In genomic region chr6:29589423-29590048, GRCh38 we compare ENCODE assay signal across 8 cellular contexts. TPM values are rescaled to one million over a fixed set of nuclear protein-coding genes. Genes with fewer than 3 reads are reported as not detected.
A peak's percentile ranks its signal among the peaks of the same experiment; 100 is the strongest.
DNase-seq lines count a peak whose midpoint lies in the region; ATAC-seq, FAIRE-seq and TF ChIP-seq lines count a peak whose summit lies in the region.

No MANE protein-coding gene starts in this region.

- peak; percentile 98 for TF ChIP-seq CTCF in activated CD8-positive, alpha-beta T cell treated with anti-CD3 and anti-CD28 coated beads for 36 hours (IDR thresholded peaks at IDR 0.05)

- H3K9me3 Mint-ChIP-seq in activated CD8-positive, alpha-beta T cell treated with anti-CD3 and anti-CD28 coated beads for 36 hours = no peaks in the 10 kb centered on the region
- no peaks in the 10 kb centered on the region for H3K9me3 Mint-ChIP-seq in naive B cell

- H3K27ac Mint-ChIP-seq in activated CD8-positive, alpha-beta T cell treated with anti-CD3 and anti-CD28 coated beads for 36 hours = no peak overlapping the region
- H3K27ac Mint-ChIP-seq in naive B cell = peak overlapping the region in 1 of 6 donors; percentile 5

- no peaks in the 10 kb centered on the region for H3K4me1 Mint-ChIP-seq in activated CD8-positive, alpha-beta T cell treated with anti-CD3 and anti-CD28 coated beads for 36 hours (ENCODE audit: low read depth)
- peaks cover 0 to 6% (median 0%) of the 10 kb centered on the region in 3 donors for H3K4me1 Mint-ChIP-seq in naive B cell

- peak; percentile 52 for ATAC-seq in GM19035 (IDR thresholded peaks at IDR 0.05; ENCODE audit: unreplicated experiment)
- ATAC-seq in activated CD8-positive, alpha-beta T cell treated with anti-CD3 and anti-CD28 coated beads for 36 hours = peak; percentile 67
- peak; percentile 55 to 67 for ATAC-seq in naive B cell (ENCODE audit: low read depth in 2 of 2)

- H3K27me3 Mint-ChIP-seq in activated CD8-positive, alpha-beta T cell treated with anti-CD3 and anti-CD28 coated beads for 36 hours = peaks cover 14% of the 10 kb centered on the region
- peaks cover 8 to 40% (median 37%) of the 10 kb centered on the region in 3 donors for H3K27me3 Mint-ChIP-seq in naive B cell

- H3K4me3 Mint-ChIP-seq in activated CD8-positive, alpha-beta T cell treated with anti-CD3 and anti-CD28 coated beads for 36 hours = no peak overlapping the region
- H3K4me3 Mint-ChIP-seq in naive B cell = no peak overlapping the region

- peak; percentile 57 for FAIRE-seq in endometrium (lab: Jason Lieb, UNC)

- CTCF ChIA-PET in activated CD8-positive, alpha-beta T cell treated with anti-CD3 and anti-CD28 coated beads for 36 hours (lab: Charles Lee) = interaction anchor here (0.7 to 1.5 kb wide), 19 partner anchors 8 to 574 kb away, joined by 3 to 7 read pairs (median 3); no protein-coding TSS in a partner anchor

- DNase-seq in Ammon's horn (ENCODE audit: low spot score) (peak; percentile 75), NCI-H748 (lab: John Stamatoyannopoulos, UW; ENCODE audit: unreplicated experiment) (peak; percentile 63), naive B cell (peak; percentile 47), superior temporal gyrus (ENCODE audit: extremely low spot score) (peak; percentile 83), NCI-H774 (lab: John Stamatoyannopoulos, UW) (no peak)
- peak; percentile 71 for DNase-seq in activated CD8-positive, alpha-beta T cell treated with anti-CD3 and anti-CD28 coated beads for 36 hours

- POLR2A ChIA-PET in activated CD8-positive, alpha-beta T cell treated with anti-CD3 and anti-CD28 coated beads for 36 hours (lab: Charles Lee) = interaction anchor here (0.6 kb wide), 1 partner anchor 503 kb away, joined by 4 read pairs; the partner anchor contains the start of gene OR2B3

- H3K36me3 Mint-ChIP-seq in activated CD8-positive, alpha-beta T cell treated with anti-CD3 and anti-CD28 coated beads for 36 hours (ENCODE audit: low read depth) = no peaks in the 10 kb centered on the region
- no peaks in the 10 kb centered on the region for H3K36me3 Mint-ChIP-seq in naive B cell

- intact Hi-C loops in activated CD8-positive, alpha-beta T cell treated with anti-CD3 and anti-CD28 coated beads for 36 hours (cut with micrococcal nuclease) = no loop called here

RNA-seq across cellular contexts. Expression of gene OR2H2, which starts 4.6 kb away (rescaled TPM):
- not detected for total RNA-seq in activated CD8-positive, alpha-beta T cell treated with anti-CD3 and anti-CD28 coated beads for 36 hours
- under 1 TPM in 2 of 6 donors, not detected in 4; 0.15 to 0.17 TPM for polyA plus RNA-seq in naive B cell (ENCODE audit: low read depth in 6 of 6)

RNA-seq across cellular contexts. Expression of gene UBD, which starts 30.0 kb away (rescaled TPM):
- total RNA-seq in activated CD8-positive, alpha-beta T cell treated with anti-CD3 and anti-CD28 coated beads for 36 hours = under 1 TPM; 0.50 to 0.67 TPM
- polyA plus RNA-seq in naive B cell (ENCODE audit: low read depth in 6 of 6) = not detected

RNA-seq across cellular contexts. Expression of gene GABBR1, which starts 43.4 kb away (rescaled TPM):
- 10 to 100 TPM; 10.8 to 10.9 TPM for total RNA-seq in activated CD8-positive, alpha-beta T cell treated with anti-CD3 and anti-CD28 coated beads for 36 hours
- 10 to 100 TPM in 1 of 6 donors, 1 to 10 TPM in 4, not detected in 1; 4.1 to 11.3 (median 4.6) TPM for polyA plus RNA-seq in naive B cell (ENCODE audit: low read depth in 6 of 6)
